ENCODE assay signal across 9 cellular contexts in genomic region chr2:232440220-232441018, GRCh38. TPM values are rescaled to one million over a fixed set of nuclear protein-coding genes. Genes with fewer than 3 reads are reported as not detected.
DNase-seq lines count a peak whose midpoint lies in the region; ATAC-seq lines count a peak whose summit lies in the region.
"Not testable (repeated sequence)": the region's sequence is repeated elsewhere in the genome, so short reads cannot be mapped to it uniquely, and the experiment has no call there.
"Had no signal": no experiment of that assay in that cellular context is flagged by ENCODE, and none has a peak within 500 bp of the region (broad histone marks: within the 10 kb centered on the region; RNA-seq: fewer than 3 reads in every experiment).

No MANE protein-coding gene starts in this region.

- peaks cover 11% of the 10 kb centered on the region for H3K4me1 Mint-ChIP-seq in central memory CD8-positive, alpha-beta T cell

- H3K36me3 Mint-ChIP-seq in central memory CD8-positive, alpha-beta T cell (ENCODE audit: insufficient read depth), result not testable (repeated sequence)

- intact Hi-C loops in left colon (cut with DNase I, micrococcal nuclease), result not testable (repeated sequence)

- not testable (repeated sequence) for H3K27ac Mint-ChIP-seq in central memory CD8-positive, alpha-beta T cell (ENCODE audit: low read depth)

- H3K9me3 Mint-ChIP-seq in central memory CD8-positive, alpha-beta T cell, result not testable (repeated sequence)

- H3K27me3 Mint-ChIP-seq in central memory CD8-positive, alpha-beta T cell, result not testable (repeated sequence)

- peak; percentile 81 for ATAC-seq in GM19043 (IDR thresholded peaks at IDR 0.05; ENCODE audit: low read depth, unreplicated experiment)
- ATAC-seq in HG03354 (IDR thresholded peaks at IDR 0.05; ENCODE audit: poor library complexity, severe bottlenecking, unreplicated experiment), result peak; percentile 79
- peak; percentile 73 for ATAC-seq in central memory CD8-positive, alpha-beta T cell (replicated peaks; ENCODE audit: extremely low read depth, poor library complexity, severe bottlenecking)
- ATAC-seq in left colon, result peak; percentile 82

- H3K4me3 Mint-ChIP-seq in central memory CD8-positive, alpha-beta T cell, result not testable (repeated sequence)

- peak; percentile 52 to 57 for DNase-seq in AML-193 (lab: John Stamatoyannopoulos, UW)
- DNase-seq in NCI-H526 (lab: John Stamatoyannopoulos, UW), result peak; percentile 40 to 83
- DNase-seq in activated CD4-positive, alpha-beta T cell treated with anti-CD3 and anti-CD28 coated beads for 4 hours, result peak; percentile 70 to 90
- DNase-seq in central memory CD8-positive, alpha-beta T cell (ENCODE audit: low spot score in 2 of 2), result peak; percentile 79 to 87
- DNase-seq in left colon, result peak; percentile 66 to 88
- DNase-seq in stimulated activated CD4-positive, alpha-beta T cell treated with anti-CD3 and anti-CD28 coated beads, Interleukin-2, amount 100 ng/mL, for 24 hours, result peak; percentile 92

RNA-seq across cellular contexts. Expression of gene ALPI, which starts 15.5 kb away (rescaled TPM):
- total RNA-seq in left colon, result 10 to 100 TPM; 15.9 to 21.1 TPM
- total RNA-seq: glomerular endothelial cell had no signal

RNA-seq across cellular contexts. Expression of gene ALPG, which starts 33.8 kb away (rescaled TPM):
- 1 to 10 TPM in 1 of 2 donors, under 1 TPM in 1; 0.56 to 1.8 TPM for total RNA-seq in left colon
- total RNA-seq: glomerular endothelial cell had no signal

RNA-seq across cellular contexts. Expression of gene ECEL1, which starts 47.2 kb away (rescaled TPM):
- not detected for total RNA-seq in left colon
- total RNA-seq: glomerular endothelial cell had no signal

Comparison
In these comparisons a context has a peak if more than half of its experiments do, and no peak if none do; other contexts are left out.
1. Peak in every context shown above with its lines: DNase-seq and ATAC-seq.